18 cellular contexts compared by ENCODE assay signal in genomic region chr20:3603108-3603507, GRCh38.
DNase-seq lines count a peak whose midpoint lies in the region; ATAC-seq, FAIRE-seq and TF ChIP-seq lines count a peak whose summit lies in the region.
"Had no signal": no experiment of that assay in that cellular context is flagged by ENCODE, and none has a peak within 500 bp of the region (broad histone marks: within the 10 kb centered on the region; RNA-seq: fewer than 3 reads in every experiment).

No MANE protein-coding gene starts in this region.

- no peak for ATAC-seq in K562
- no peak for ATAC-seq in activated CD4-positive, CD25-positive, alpha-beta regulatory T cell treated with anti-CD3 and anti-CD28 coated beads, Interleukin-2, amount 50 U/mL, for 24 hours
- no peak for ATAC-seq in right cardiac atrium
- ATAC-seq: Right ventricle myocardium inferior had no signal

- no peak overlapping the region for H3K4me3 ChIP-seq in K562
- H3K4me3 ChIP-seq in right cardiac atrium (ENCODE audit: low read length), result no peak overlapping the region

- POLR2A ChIA-PET in K562 (lab: Yijun Ruan, JAX), result no interaction called here

- H3K36me3 Mint-ChIP-seq in H9 (ENCODE audit: insufficient read depth in 1 of 3, low read depth in 3 of 3), result peaks cover 5 to 20% (median 7%) of the 10 kb centered on the region in 3 experiments; a peak in 3 of 7 replicates

- H4K5ac ChIP-seq in H9 (ENCODE audit: insufficient read length, low read depth, low read length), result no peak overlapping the region

- H3K36me3 ChIP-seq in K562 (ENCODE audit: control insufficient read depth, insufficient read depth, low read length), result peaks cover 7% of the 10 kb centered on the region; the same call in 2 of the 3 replicates

- H2BK20ac ChIP-seq in H9 (ENCODE audit: low read depth, low read length, poor library complexity, severe bottlenecking), result no peak overlapping the region

- no peak overlapping the region for H4K91ac ChIP-seq in H9 (ENCODE audit: insufficient read length, low read depth, low read length)

- H3K4me3 Mint-ChIP-seq in H9, result no peak overlapping the region

- in situ Hi-C loops in K562 (cut with MboI), result no loop called here

- no peak overlapping the region for H3K56ac ChIP-seq in H9 (ENCODE audit: insufficient read length, low read depth, low read length)

- H3K4me2 ChIP-seq in H9 (ENCODE audit: insufficient read depth, insufficient read length, low read length), result no peak overlapping the region
- H3K4me2 ChIP-seq in K562 (ENCODE audit: insufficient read depth, low read length), result no peak overlapping the region

- H2BK120ac ChIP-seq in H9 (ENCODE audit: low read depth, low read length, poor library complexity, severe bottlenecking), result no peak overlapping the region

- H3K27me3 ChIP-seq in H9 (ENCODE audit: insufficient read depth, low read length), result no peaks in the 10 kb centered on the region
- H3K27me3 ChIP-seq in K562 (ENCODE audit: control insufficient read depth in 2 of 2, insufficient read depth in 2 of 2, low read length in 2 of 2), result no peaks in the 10 kb centered on the region
- no peaks in the 10 kb centered on the region for H3K27me3 ChIP-seq in right cardiac atrium (ENCODE audit: control insufficient read depth, insufficient read depth)

- H3K4ac ChIP-seq in H9 (ENCODE audit: low read depth, low read length), result no peak overlapping the region

- H3T11ph ChIP-seq in H9 (ENCODE audit: low read length), result no peak overlapping the region

- no peak for TF ChIP-seq RAD21 in K562 (CRISPR knock-in tag; conservative IDR thresholded peaks at IDR 0.05 in 1 of 2, IDR thresholded peaks at IDR 0.05 in 1 of 2)

- peak overlapping the region in 2 of 3 experiments; percentile 5 to 17; a peak in 1 of 7 replicates for H3K27ac Mint-ChIP-seq in H9

- WGBS in H9 (ENCODE audit: extremely low coverage, insufficient read length, low lambda C conversion rate), result no CpG with 5 or more reads among the region's 2 CpGs
- 100% methylated on average over 1 of the region's 2 CpGs for WGBS in K562 (ENCODE audit: insufficient coverage, low coverage, missing lambda C conversion rate)
- WGBS in right cardiac atrium, result 82% methylated on average over 2 of the region's 2 CpGs

- H3K27ac ChIP-seq in H9 (ENCODE audit: insufficient read length, low read depth, low read length), result no peak overlapping the region
- H3K27ac ChIP-seq in K562 (ENCODE audit: extremely low read depth, low read depth, low read length), result no peak overlapping the region
- no peak overlapping the region for H3K27ac ChIP-seq in right cardiac atrium (ENCODE audit: low read length)

- no peak for TF ChIP-seq EP300 in K562 (IDR thresholded peaks at IDR 0.05; ENCODE audit: low read length)

- no peak overlapping the region for H2BK5ac ChIP-seq in H9 (ENCODE audit: insufficient read length, low read length)

- peaks cover 2% of the 10 kb centered on the region for H3K9me1 ChIP-seq in K562 (ENCODE audit: control insufficient read depth, insufficient read depth, low read length)

- no peaks in the 10 kb centered on the region for H3K4me1 Mint-ChIP-seq in H9

- FAIRE-seq in K562 (lab: Jason Lieb, UNC), result no peak
- FAIRE-seq: H1, RCC 7860 had no signal

- no peak overlapping the region for H2AK5ac ChIP-seq in H9 (ENCODE audit: insufficient read length, low read length)

- H3K18ac ChIP-seq in H9 (ENCODE audit: insufficient read length, low read depth, low read length), result no peak overlapping the region

- BruUV-seq in K562 (replicated peaks; lab: Mats Ljungman, UMichigan), result no TSS peak

- H3K79me2 ChIP-seq in H9 (ENCODE audit: insufficient read depth, low read length), result no peaks in the 10 kb centered on the region
- no peaks in the 10 kb centered on the region for H3K79me2 ChIP-seq in K562 (ENCODE audit: control insufficient read depth, insufficient read depth, low read length)

- H3K9me3 ChIP-seq in H9 (ENCODE audit: control insufficient read depth, low read depth, low read length) (no peaks in the 10 kb centered on the region), K562 (replicated peaks; ENCODE audit: control insufficient read depth, insufficient read depth, low read depth, low read length) (no peaks in the 10 kb centered on the region), right cardiac atrium (ENCODE audit: control insufficient read depth, low read length) (no peaks in the 10 kb centered on the region)

- H2BK12ac ChIP-seq in H9 (ENCODE audit: insufficient read length, low read depth, low read length), result no peak overlapping the region

- H3K9ac ChIP-seq in H9 (ENCODE audit: extremely low read depth, insufficient read length, low read length) (no peak overlapping the region), K562 (ENCODE audit: insufficient read depth in 1 of 2, low read depth in 2 of 2, low read length in 2 of 2) (no peak overlapping the region)

- peak; percentile 13 for DNase-seq in NCI-H82 (lab: John Stamatoyannopoulos, UW)
- DNase-seq in NCI-H82 treated with DMSO at 0.1 percent for 48 hours (lab: John Stamatoyannopoulos, UW; ENCODE audit: unreplicated experiment), result no peak
- DNase-seq in COLO668 (lab: John Stamatoyannopoulos, UW; ENCODE audit: unreplicated experiment), result peak; percentile 23
- no peak for DNase-seq in H9
- DNase-seq in K562 (ENCODE audit: extremely low read depth in 1 of 4, low spot score in 3 of 4), result no peak
- DNase-seq in right cardiac atrium, result no peak
- DNase-seq: COR-L47, DMS153, NCI-H1105, NCI-H1694, NCI-H2081 treated with DMSO at 0.1 percent for 48 hours, NCI-H526 treated with DMSO at 0.1 percent for 48 hours, SW 1271, T-helper 2 cell had no signal

- CTCF ChIA-PET in K562 (lab: Yijun Ruan, JAX; ENCODE audit: low intra/inter-chr PET ratio), result no interaction called here

- H4K8ac ChIP-seq in H9 (replicated peaks; ENCODE audit: insufficient read length, low read depth, low read length), result no peak overlapping the region

- H2BK15ac ChIP-seq in H9 (ENCODE audit: low read depth, low read length), result no peak overlapping the region

- no peaks in the 10 kb centered on the region for H3K27me3 Mint-ChIP-seq in H9 (ENCODE audit: low read depth)

- H2AFZ ChIP-seq in H9 (ENCODE audit: low read length) (no peak overlapping the region), K562 (ENCODE audit: low read depth, low read length) (no peak overlapping the region)

- H3K14ac ChIP-seq in H9 (ENCODE audit: insufficient read depth, low read length), result no peak overlapping the region

- intact Hi-C loops in K562 (cut with micrococcal nuclease), result no loop called here
- intact Hi-C loops in right cardiac atrium (cut with DNase I), result no loop called here

- H3K23ac ChIP-seq in H9 (ENCODE audit: insufficient read length, low read depth, low read length), result no peak overlapping the region

- no peaks in the 10 kb centered on the region for H3K9me3 Mint-ChIP-seq in H9

- TF ChIP-seq CTCF in H9 (conservative IDR thresholded peaks at IDR 0.05), result no peak
- TF ChIP-seq CTCF in K562 (IDR thresholded peaks at IDR 0.05 in 2 of 3, conservative IDR thresholded peaks at IDR 0.05 in 1 of 3; ENCODE audit: insufficient read depth in 2 of 3, low read depth in 1 of 3, low read length in 3 of 3), result no peak

- no peaks in the 10 kb centered on the region for H3K79me1 ChIP-seq in H9 (ENCODE audit: insufficient read depth, low read depth, low read length, poor library complexity, severe bottlenecking)

- no peaks in the 10 kb centered on the region for H3K4me1 ChIP-seq in H9 (ENCODE audit: insufficient read depth, low read length)
- H3K4me1 ChIP-seq in K562 (replicated peaks in 1 of 2; ENCODE audit: control insufficient read depth in 2 of 2, insufficient read depth in 2 of 2, low read length in 2 of 2), result no peaks in the 10 kb centered on the region
- no peaks in the 10 kb centered on the region for H3K4me1 ChIP-seq in right cardiac atrium (ENCODE audit: control insufficient read depth, insufficient read depth, low read length)

- H4K20me1 ChIP-seq in H9 (ENCODE audit: control insufficient read depth, insufficient read depth, insufficient read length) (no peaks in the 10 kb centered on the region), K562 (replicated peaks; ENCODE audit: control insufficient read depth, insufficient read depth, low read length) (no peaks in the 10 kb centered on the region)

- H3K23me2 ChIP-seq in H9 (ENCODE audit: insufficient read length, low read depth, low read length, poor library complexity, severe bottlenecking), result no peaks in the 10 kb centered on the region

- no peak for TF ChIP-seq POLR2A in K562 (conservative IDR thresholded peaks at IDR 0.05)

TF ChIP-seq in K562, 482 proteins besides CTCF, POLR2A, EP300 and RAD21:
- TF ChIP-seq NFIX (CRISPR knock-in tag; IDR thresholded peaks at IDR 0.05; ENCODE audit: low read depth) (0 out of 2 replicates have a peak, but pooled peaks have one; percentile 19), MAZ (CRISPR knock-in tag; conservative IDR thresholded peaks at IDR 0.05 in 1 of 2, IDR thresholded peaks at IDR 0.05 in 1 of 2) (no peak), CCNT2 (IDR thresholded peaks at IDR 0.05; ENCODE audit: borderline replicate concordance, extremely low read depth, insufficient read length, low read depth, low read length) (no peak), ZNF311 (CRISPR knock-in tag; IDR thresholded peaks at IDR 0.05) (no peak), NFIC (IDR thresholded peaks at IDR 0.05) (peak; percentile 87)
TF ChIP-seq in K562: peak in this region for 2.

Comparison
In these comparisons a context has a peak if more than half of its experiments do, and no peak if none do; other contexts are left out.
1. DNase-seq: peak in NCI-H82 (single experiment) and COLO668 (single experiment); none in NCI-H82 treated with DMSO at 0.1 percent for 48 hours (single experiment), H9 (single experiment), K562 (0 of 4) and right cardiac atrium (0 of 3).